14 cellular contexts compared by ENCODE assay signal in genomic region chr2:203996692-203997091, GRCh38.
DNase-seq lines count a peak whose midpoint lies in the region; ATAC-seq, FAIRE-seq and TF ChIP-seq lines count a peak whose summit lies in the region.
"Had no signal": no experiment of that assay in that cellular context is flagged by ENCODE, and none has a peak within 500 bp of the region (broad histone marks: within the 10 kb centered on the region; RNA-seq: fewer than 3 reads in every experiment).

No MANE protein-coding gene starts in this region.

- no peaks in the 10 kb centered on the region for H3K79me2 ChIP-seq in smooth muscle cell (ENCODE audit: low read depth)

- no peak for ATAC-seq in natural killer cell treated with Interleukin-12 subunit alpha and Interleukin-12 subunit beta and Interleukin-15 and Interleukin-18, amount 100 ng/mL, for 72 hours
- ATAC-seq in natural killer cell: no peak
- ATAC-seq in activated T-helper 17 cell treated with anti-CD3 and anti-CD28 coated beads, Interleukin-2, amount 50 U/mL, for 72 hours (replicated peaks): no peak

- H3K4me1 Mint-ChIP-seq in activated T-cell treated with anti-CD3 and anti-CD28 coated beads, Interleukin-2, amount 50 U/mL, for 24 hours (ENCODE audit: low read depth): peaks cover 51% of the 10 kb centered on the region
- peaks cover 45% of the 10 kb centered on the region in 2 donors for H3K4me1 Mint-ChIP-seq in natural killer cell treated with Interleukin-12 subunit alpha and Interleukin-12 subunit beta and Interleukin-15 and Interleukin-18, amount 100 ng/mL, for 72 hours (ENCODE audit: low read depth in 2 of 2)
- H3K4me1 Mint-ChIP-seq in natural killer cell: peaks cover 33% of the 10 kb centered on the region in 2 donors
- peaks cover 41% of the 10 kb centered on the region for H3K4me1 Mint-ChIP-seq in activated T-helper 17 cell treated with anti-CD3 and anti-CD28 coated beads, Interleukin-2, amount 50 U/mL, for 72 hours

- peaks cover 17% of the 10 kb centered on the region for H3K27me3 ChIP-seq in smooth muscle cell (ENCODE audit: low read depth)
- H3K27me3 ChIP-seq: BLaER1 treated with 17β-estradiol and CSF1 and Interleukin-3, amounts not matched to agents 10 nM and 100 nM had no signal

- H3K4me3 ChIP-seq in smooth muscle cell: no peak overlapping the region
- H3K4me3 ChIP-seq: BLaER1 treated with 17β-estradiol and CSF1 and Interleukin-3, amounts not matched to agents 10 nM and 100 nM had no signal

- H3K4me1 ChIP-seq in smooth muscle cell (ENCODE audit: low read depth): no peaks in the 10 kb centered on the region

- FAIRE-seq in urothelium cell line (lab: Jason Lieb, UNC): peak; percentile 27
- FAIRE-seq: H54 had no signal

- peaks cover 3% of the 10 kb centered on the region for H3K9me3 Mint-ChIP-seq in activated T-cell treated with anti-CD3 and anti-CD28 coated beads, Interleukin-2, amount 50 U/mL, for 24 hours
- H3K9me3 Mint-ChIP-seq in natural killer cell treated with Interleukin-12 subunit alpha and Interleukin-12 subunit beta and Interleukin-15 and Interleukin-18, amount 100 ng/mL, for 72 hours: no peaks in the 10 kb centered on the region
- no peaks in the 10 kb centered on the region for H3K9me3 Mint-ChIP-seq in natural killer cell
- no peaks in the 10 kb centered on the region for H3K9me3 Mint-ChIP-seq in activated T-helper 17 cell treated with anti-CD3 and anti-CD28 coated beads, Interleukin-2, amount 50 U/mL, for 72 hours
- H3K9me3 Mint-ChIP-seq: CD4-positive, alpha-beta T cell had no signal

- intact Hi-C loops in natural killer cell (cut with micrococcal nuclease): no loop called here

- no peak overlapping the region for H2AFZ ChIP-seq in smooth muscle cell (ENCODE audit: low read depth)

- no peaks in the 10 kb centered on the region for H4K20me1 ChIP-seq in smooth muscle cell (ENCODE audit: low read depth)
- H4K20me1 ChIP-seq: BLaER1 treated with 17β-estradiol and CSF1 and Interleukin-3, amounts not matched to agents 10 nM and 100 nM had no signal

- DNase-seq in activated T-cell treated with anti-CD3 and anti-CD28 coated beads, Interleukin-2, amount 50 U/mL, for 24 hours: no peak
- DNase-seq in activated T-cell treated with anti-CD3 and anti-CD28 coated beads, Interleukin-2, amount 50 U/mL, for 1 hour: no peak
- DNase-seq in natural killer cell treated with Interleukin-12 subunit alpha and Interleukin-12 subunit beta and Interleukin-15 and Interleukin-18, amount 100 ng/mL, for 72 hours (ENCODE audit: low spot score): no peak
- DNase-seq in natural killer cell (no peak), urothelium cell line (ENCODE audit: low spot score) (no peak), smooth muscle cell (lab: John Stamatoyannopoulos, UW; ENCODE audit: unreplicated experiment) (no peak), SKM-1 treated with dmso at 0.1 percent for 144 hours (lab: John Stamatoyannopoulos, UW; ENCODE audit: unreplicated experiment) (no peak)
- DNase-seq: ACHN; Calu3; CD4-positive, alpha-beta T cell; DMS 273 treated with DMSO at 0.1 percent for 48 hours had no signal

- no peaks in the 10 kb centered on the region for H3F3A ChIP-seq in smooth muscle cell (ENCODE audit: low read depth)

- H3K27me3 Mint-ChIP-seq in activated T-cell treated with anti-CD3 and anti-CD28 coated beads, Interleukin-2, amount 50 U/mL, for 24 hours: no peaks in the 10 kb centered on the region
- H3K27me3 Mint-ChIP-seq in natural killer cell treated with Interleukin-12 subunit alpha and Interleukin-12 subunit beta and Interleukin-15 and Interleukin-18, amount 100 ng/mL, for 72 hours: no peaks in the 10 kb centered on the region
- no peaks in the 10 kb centered on the region for H3K27me3 Mint-ChIP-seq in natural killer cell (ENCODE audit: low read depth in 2 of 2)
- no peaks in the 10 kb centered on the region for H3K27me3 Mint-ChIP-seq in activated T-helper 17 cell treated with anti-CD3 and anti-CD28 coated beads, Interleukin-2, amount 50 U/mL, for 72 hours
- H3K27me3 Mint-ChIP-seq: CD4-positive, alpha-beta T cell had no signal

- 91% methylated on average over 5 of the region's 5 CpGs for WGBS in smooth muscle cell (ENCODE audit: low lambda C conversion rate)

- no peaks in the 10 kb centered on the region for H3K36me3 Mint-ChIP-seq in activated T-cell treated with anti-CD3 and anti-CD28 coated beads, Interleukin-2, amount 50 U/mL, for 24 hours (ENCODE audit: low read depth)
- peaks cover 5% of the 10 kb centered on the region for H3K36me3 Mint-ChIP-seq in natural killer cell treated with Interleukin-12 subunit alpha and Interleukin-12 subunit beta and Interleukin-15 and Interleukin-18, amount 100 ng/mL, for 72 hours
- H3K36me3 Mint-ChIP-seq in natural killer cell: no peaks in the 10 kb centered on the region
- no peaks in the 10 kb centered on the region for H3K36me3 Mint-ChIP-seq in activated T-helper 17 cell treated with anti-CD3 and anti-CD28 coated beads, Interleukin-2, amount 50 U/mL, for 72 hours (ENCODE audit: low read depth)

- no peak overlapping the region for H3K9ac ChIP-seq in smooth muscle cell (ENCODE audit: low read depth)
- H3K9ac ChIP-seq: BLaER1 treated with 17β-estradiol and CSF1 and Interleukin-3, amounts not matched to agents 10 nM and 100 nM had no signal

- no peak overlapping the region for H3K4me2 ChIP-seq in smooth muscle cell

- no peaks in the 10 kb centered on the region for H3K9me3 ChIP-seq in smooth muscle cell (replicated peaks; ENCODE audit: low read depth)

- TF ChIP-seq CTCF in natural killer cell (IDR thresholded peaks at IDR 0.05) (no peak), smooth muscle cell (IDR thresholded peaks at IDR 0.05; ENCODE audit: borderline replicate concordance, insufficient read depth, poor library complexity, severe bottlenecking) (no peak)

- H3K4me3 Mint-ChIP-seq in activated T-cell treated with anti-CD3 and anti-CD28 coated beads, Interleukin-2, amount 50 U/mL, for 24 hours: no peak overlapping the region
- H3K4me3 Mint-ChIP-seq in natural killer cell treated with Interleukin-12 subunit alpha and Interleukin-12 subunit beta and Interleukin-15 and Interleukin-18, amount 100 ng/mL, for 72 hours: peak overlapping the region; percentile 55
- H3K4me3 Mint-ChIP-seq in natural killer cell: no peak overlapping the region
- peak overlapping the region; percentile 78 for H3K4me3 Mint-ChIP-seq in activated T-helper 17 cell treated with anti-CD3 and anti-CD28 coated beads, Interleukin-2, amount 50 U/mL, for 72 hours
- H3K4me3 Mint-ChIP-seq: CD4-positive, alpha-beta T cell had no signal

- H3K36me3 ChIP-seq in smooth muscle cell (ENCODE audit: low read depth): no peaks in the 10 kb centered on the region
- H3K36me3 ChIP-seq: BLaER1 treated with 17β-estradiol and CSF1 and Interleukin-3, amounts not matched to agents 10 nM and 100 nM had no signal

- H3K27ac ChIP-seq in smooth muscle cell (ENCODE audit: low read depth): no peak overlapping the region
- H3K27ac ChIP-seq: BLaER1 treated with 17β-estradiol and CSF1 and Interleukin-3, amounts not matched to agents 10 nM and 100 nM had no signal

- peak overlapping the region; percentile 91 for H3K27ac Mint-ChIP-seq in activated T-cell treated with anti-CD3 and anti-CD28 coated beads, Interleukin-2, amount 50 U/mL, for 24 hours
- H3K27ac Mint-ChIP-seq in natural killer cell treated with Interleukin-12 subunit alpha and Interleukin-12 subunit beta and Interleukin-15 and Interleukin-18, amount 100 ng/mL, for 72 hours: peak overlapping the region; percentile 77 to 93
- no peak overlapping the region for H3K27ac Mint-ChIP-seq in natural killer cell
- H3K27ac Mint-ChIP-seq in activated T-helper 17 cell treated with anti-CD3 and anti-CD28 coated beads, Interleukin-2, amount 50 U/mL, for 72 hours: peak overlapping the region; percentile 96

Comparison
In these comparisons a context has a peak if more than half of its experiments do, and no peak if none do; other contexts are left out.
1. H3K27ac Mint-ChIP-seq: peak in activated T-cell treated with anti-CD3 and anti-CD28 coated beads, Interleukin-2, amount 50 U/mL, for 24 hours (single experiment), natural killer cell treated with Interleukin-12 subunit alpha and Interleukin-12 subunit beta and Interleukin-15 and Interleukin-18, amount 100 ng/mL, for 72 hours (2 of 2) and activated T-helper 17 cell treated with anti-CD3 and anti-CD28 coated beads, Interleukin-2, amount 50 U/mL, for 72 hours (single experiment); none in natural killer cell (0 of 2).
2. H3K4me3 Mint-ChIP-seq: peak in natural killer cell treated with Interleukin-12 subunit alpha and Interleukin-12 subunit beta and Interleukin-15 and Interleukin-18, amount 100 ng/mL, for 72 hours (single experiment) and activated T-helper 17 cell treated with anti-CD3 and anti-CD28 coated beads, Interleukin-2, amount 50 U/mL, for 72 hours (single experiment); none in activated T-cell treated with anti-CD3 and anti-CD28 coated beads, Interleukin-2, amount 50 U/mL, for 24 hours (single experiment) and natural killer cell (single experiment).